8 cellular contexts compared by ENCODE assay signal in genomic region chr20:50794846-50795634, GRCh38. TPM values are rescaled to one million over a fixed set of nuclear protein-coding genes. Genes with fewer than 3 reads are reported as not detected.
DNase-seq lines count a peak whose midpoint lies in the region; ATAC-seq and TF ChIP-seq lines count a peak whose summit lies in the region.

BCAS4 (plus strand) TSS chr20:50795061; CDS start chr20:50795084, 23 bp downstream.

- H4K20me1 ChIP-seq in SK-N-SH (ENCODE audit: insufficient read depth): no peaks in the 10 kb centered on the region

- peaks cover 1% of the 10 kb centered on the region for H3K36me3 Mint-ChIP-seq in IgD-negative memory B cell
- H3K36me3 Mint-ChIP-seq in activated naive CD4-positive, alpha-beta T cell treated with anti-CD3 and anti-CD28 coated beads, Interleukin-2, amount 50 U/mL, for 24 hours: peaks cover under 1% of the 10 kb centered on the region

- H3F3A ChIP-seq in SK-N-SH (replicated peaks; ENCODE audit: insufficient read depth): peaks cover 10% of the 10 kb centered on the region

- no peaks in the 10 kb centered on the region for H3K9me3 Mint-ChIP-seq in IgD-negative memory B cell
- H3K9me3 Mint-ChIP-seq in activated naive CD4-positive, alpha-beta T cell treated with anti-CD3 and anti-CD28 coated beads, Interleukin-2, amount 50 U/mL, for 24 hours: no peaks in the 10 kb centered on the region

- H3K4me1 Mint-ChIP-seq in IgD-negative memory B cell: peaks cover 22 to 28% (median 26%) of the 10 kb centered on the region in 3 donors
- peaks cover 20% of the 10 kb centered on the region for H3K4me1 Mint-ChIP-seq in activated naive CD4-positive, alpha-beta T cell treated with anti-CD3 and anti-CD28 coated beads, Interleukin-2, amount 50 U/mL, for 24 hours

- H3K9me3 ChIP-seq in SK-N-SH (no peaks in the 10 kb centered on the region), transverse colon (no peaks in the 10 kb centered on the region)

- H3K36me3 ChIP-seq in SK-N-SH (replicated peaks in 1 of 2; ENCODE audit: control insufficient read depth in 1 of 2, insufficient read depth in 2 of 2, low read length in 1 of 2) (no peaks in the 10 kb centered on the region), transverse colon (no peaks in the 10 kb centered on the region)

- no peak for TF ChIP-seq EP300 in SK-N-SH (IDR thresholded peaks at IDR 0.05; ENCODE audit: borderline replicate concordance in 1 of 2, low read depth in 1 of 2, low read length in 1 of 2)
- TF ChIP-seq EP300 in transverse colon (IDR thresholded peaks at IDR 0.05; ENCODE audit: low read depth): no peak

- H3K27ac Mint-ChIP-seq in IgD-negative memory B cell: peak within 1 kb of the TSS; percentile 88 to 97 (median 94)
- H3K27ac Mint-ChIP-seq in activated naive CD4-positive, alpha-beta T cell treated with anti-CD3 and anti-CD28 coated beads, Interleukin-2, amount 50 U/mL, for 24 hours: peak within 1 kb of the TSS; percentile 59

- peak within 1 kb of the TSS; percentile 79 for H3K4me2 ChIP-seq in SK-N-SH

- in situ Hi-C loops in transverse colon (cut with MboI; ENCODE audit: low pct_ligation_motif_present in 1 of 4, low pct_unique_long_range_greater_than_20kb in 1 of 4, low sequenced_read_pairs in 3 of 4): loop anchor here in 3 of 4 donors (5.0 to 10.0 kb wide), 2 partner anchors 137 to 140 kb away; partner anchors contain the start of gene ADNP (in 3 of the 3)

- H3K4me1 ChIP-seq in SK-N-SH (ENCODE audit: control insufficient read depth in 1 of 2, insufficient read depth in 2 of 2, low read depth in 1 of 2, low read length in 1 of 2) (peaks cover 10 to 13% of the 10 kb centered on the region in 2 experiments), transverse colon (peaks cover 16 to 37% (median 23%) of the 10 kb centered on the region in 4 donors)

- TF ChIP-seq POLR2A in transverse colon (IDR thresholded peaks at IDR 0.05): no peak

- POLR2A ChIA-PET in SK-N-SH (lab: Yijun Ruan, JAX): interaction anchor here (0.9 to 1.8 kb wide), 4 partner anchors 10 to 163 kb away, joined by 4 to 40 read pairs (median 8); partner anchors contain the start of genes ADNP, DPM1 and MOCS3

- DNase-seq in Daoy (ENCODE audit: low read depth) (peak; percentile 89), SK-N-SH (peak; percentile 98), Right ventricle myocardium inferior (ENCODE audit: missing footprints) (peak; percentile 79), pons (ENCODE audit: low spot score) (peak; percentile 47), transverse colon (peak; percentile 84)

- 1% methylated on average over 29 of the region's 92 CpGs for WGBS in SK-N-SH (ENCODE audit: low lambda C conversion rate)
- 1% methylated on average over 66 of the region's 92 CpGs; no CpG with 5 or more reads in 1 of the 2 donors for WGBS in transverse colon (ENCODE audit: low coverage in 1 of 2), 2 donors

- TF ChIP-seq CTCF in SK-N-SH (IDR thresholded peaks at IDR 0.05): no peak; the same call in 1 of the 2 replicates
- TF ChIP-seq CTCF in transverse colon (IDR thresholded peaks at IDR 0.05): peak in 3 of 5 experiments; percentile 75 to 82 (median 76)

- H3K9ac ChIP-seq in SK-N-SH: peak within 1 kb of the TSS; percentile 86

- intact Hi-C loops in Right ventricle myocardium inferior (cut with DNase I): loop anchor here (1.0 to 5.0 kb wide), 2 partner anchors 136 to 512 kb away; partner anchors contain the start of gene ADNP
- intact Hi-C loops in transverse colon (cut with DNase I; ENCODE audit: low total_unique reads): loop anchor here (2.0 kb wide), 1 partner anchor 136 kb away; the partner anchor contains the start of gene ADNP

- peak within 1 kb of the TSS; percentile 75 to 89 for H3K4me3 ChIP-seq in SK-N-SH (ENCODE audit: low read depth in 2 of 2, low read length in 1 of 2)
- peak within 1 kb of the TSS; percentile 69 to 72 (median 70) for H3K4me3 ChIP-seq in transverse colon

- H3K27me3 ChIP-seq in SK-N-SH (ENCODE audit: insufficient read depth): no peaks in the 10 kb centered on the region
- H3K27me3 ChIP-seq in transverse colon: no peaks in the 10 kb centered on the region

- ATAC-seq in GM21529 (IDR thresholded peaks at IDR 0.05; ENCODE audit: unreplicated experiment) (peak; percentile 54), Right ventricle myocardium inferior (peak; percentile 86)

- CTCF ChIA-PET in SK-N-SH (lab: Yijun Ruan, JAX): interaction anchor here (0.6 to 11.3 kb wide), 81 partner anchors 8 to 829 kb away, joined by 3 to 340 read pairs (median 5); partner anchors contain the start of genes ADNP, DPM1, MOCS3 and PARD6B

- peaks cover 23% of the 10 kb centered on the region for H3K79me2 ChIP-seq in SK-N-SH (ENCODE audit: insufficient read depth)

- peaks cover 2% of the 10 kb centered on the region for H3K27me3 Mint-ChIP-seq in IgD-negative memory B cell
- H3K27me3 Mint-ChIP-seq in activated naive CD4-positive, alpha-beta T cell treated with anti-CD3 and anti-CD28 coated beads, Interleukin-2, amount 50 U/mL, for 24 hours: no peaks in the 10 kb centered on the region

- H3K4me3 Mint-ChIP-seq in IgD-negative memory B cell: peak within 1 kb of the TSS; percentile 92 to 99 (median 95)
- peak within 1 kb of the TSS; percentile 95 for H3K4me3 Mint-ChIP-seq in activated naive CD4-positive, alpha-beta T cell treated with anti-CD3 and anti-CD28 coated beads, Interleukin-2, amount 50 U/mL, for 24 hours

- TF ChIP-seq RAD21 in SK-N-SH (IDR thresholded peaks at IDR 0.05; ENCODE audit: low read length): peak; percentile 78

- no peaks in the 10 kb centered on the region for H3K9me2 ChIP-seq in SK-N-SH

- peak within 1 kb of the TSS; percentile 62 to 68 for H3K27ac ChIP-seq in SK-N-SH (ENCODE audit: low read depth in 2 of 2, low read length in 1 of 2)
- peak within 1 kb of the TSS; percentile 53 to 81 (median 74) for H3K27ac ChIP-seq in transverse colon

- peak within 1 kb of the TSS; percentile 64 for H2AFZ ChIP-seq in SK-N-SH (ENCODE audit: low read depth)

TF ChIP-seq in SK-N-SH, 30 proteins besides CTCF, POLR2A, EP300 and RAD21 (continues in another document):
- TF ChIP-seq RXRA (IDR thresholded peaks at IDR 0.05; ENCODE audit: borderline replicate concordance, low read depth): no peak
- TF ChIP-seq REST (IDR thresholded peaks at IDR 0.05; ENCODE audit: low read depth, low read length): no peak
- no peak for TF ChIP-seq NFIC (IDR thresholded peaks at IDR 0.05; ENCODE audit: borderline replicate concordance)
- TF ChIP-seq SMC3 (IDR thresholded peaks at IDR 0.05; ENCODE audit: low read depth, low read length): peak; percentile 81
- peak; percentile 47 for TF ChIP-seq MXI1 (IDR thresholded peaks at IDR 0.05; ENCODE audit: low read depth, low read length)
- peak; percentile 47 for TF ChIP-seq NRF1 (IDR thresholded peaks at IDR 0.05; ENCODE audit: low read depth, low read length)
- no peak for TF ChIP-seq YY1 (IDR thresholded peaks at IDR 0.05; ENCODE audit: low read depth)
- TF ChIP-seq MAX (IDR thresholded peaks at IDR 0.05; ENCODE audit: low read depth): peak; percentile 73; the same call in 1 of the 2 replicates
- no peak for TF ChIP-seq JUND (IDR thresholded peaks at IDR 0.05)
- no peak for TF ChIP-seq GABPA (IDR thresholded peaks at IDR 0.05; ENCODE audit: low read depth)
- TF ChIP-seq IRF3 (IDR thresholded peaks at IDR 0.05; ENCODE audit: low read depth, low read length): no peak
- TF ChIP-seq RCOR1 (IDR thresholded peaks at IDR 0.05; ENCODE audit: low read length): 0 out of 2 replicates have a peak, but pooled peaks have one; percentile 9
- TF ChIP-seq FOSL2 (IDR thresholded peaks at IDR 0.05; ENCODE audit: borderline replicate concordance, low read depth): no peak
- no peak for TF ChIP-seq MEF2A (IDR thresholded peaks at IDR 0.05; ENCODE audit: borderline replicate concordance, low read depth)

RNA-seq across cellular contexts. Expression of gene BCAS4, which starts in this region (rescaled TPM):
- 10.9 and 16.1 TPM in 2 replicates for total RNA-seq in Daoy (2014; rRNA removed; shearing (Covaris generic))
- polyA plus RNA-seq in IgD-negative memory B cell (118 TPM), SK-N-SH (2012; rRNA removed) (23.3 and 43.8 TPM in 2 replicates)
- 22.2 and 30.8 TPM in 2 replicates for polyA plus RNA-seq in SK-N-SH (2012; cell fraction: cytosol; rRNA removed)
- 17.8 and 20.9 TPM in 2 replicates for polyA plus RNA-seq in SK-N-SH (2012; cell fraction: nucleus; rRNA removed)
- total RNA-seq in Right ventricle myocardium inferior (1.8 TPM), transverse colon (10 to 100 TPM in 1 of 4 donors, 1 to 10 TPM in 2, not detected in 1; 3.3 to 16.5 (median 4.0) TPM)

Comparison
In these comparisons a context has a peak if more than half of its experiments do, and no peak if none do; other contexts are left out.
1. Peak in every context shown above with its lines: DNase-seq, ATAC-seq, H3K4me3 ChIP-seq and H3K27ac ChIP-seq.
2. DNase-seq: peak in every context shown above with its lines; median percentile 98 in SK-N-SH; 89 in Daoy; 84 in transverse colon; 79 in Right ventricle myocardium inferior; 47 in pons.